11 cellular contexts compared by ENCODE assay signal in genomic region chr16:58235663-58236062, GRCh38. TPM values are rescaled to one million over a fixed set of nuclear protein-coding genes. Genes with fewer than 3 reads are reported as not detected.
DNase-seq lines count a peak whose midpoint lies in the region; ATAC-seq, FAIRE-seq and TF ChIP-seq lines count a peak whose summit lies in the region.
"Had no signal": no experiment of that assay in that cellular context is flagged by ENCODE, and none has a peak within 500 bp of the region (broad histone marks: within the 10 kb centered on the region; RNA-seq: fewer than 3 reads in every experiment).

No MANE protein-coding gene starts in this region.

- H3K9me3 Mint-ChIP-seq in WTC11 (peaks cover 4% of the 10 kb centered on the region; the same call in 1 of the 2 replicates), type B pancreatic cell (no peaks in the 10 kb centered on the region)

- H3K9ac ChIP-seq in HepG2 (ENCODE audit: insufficient read depth, low read depth, low read length), result no peak overlapping the region
- peak overlapping the region; percentile 17 for H3K9ac ChIP-seq in iPS-18a (ENCODE audit: low read length)

- H3K9me3 ChIP-seq in HepG2 (ENCODE audit: low read length) (no peaks in the 10 kb centered on the region), right lobe of liver (no peaks in the 10 kb centered on the region), iPS-18a (ENCODE audit: control insufficient read depth, low read depth, low read length) (no peaks in the 10 kb centered on the region), ascending aorta (no peaks in the 10 kb centered on the region)
- H3K9me3 ChIP-seq: spleen had no signal

- 6% methylated on average over 3 of the region's 3 CpGs for WGBS in HepG2 (ENCODE audit: low lambda C conversion rate)
- WGBS in right lobe of liver (ENCODE audit: insufficient coverage, low coverage, low lambda C conversion rate, missing lambda C conversion rate), result 39% methylated on average over 3 of the region's 3 CpGs

- in situ Hi-C loops in HepG2 (cut with HindIII; ENCODE audit: extremely low pct_ligation_motif_present, low pct_unique_long_range_greater_than_20kb), result no loop called here

- H3K4me3 ChIP-seq in HepG2 (replicated peaks in 1 of 3; ENCODE audit: insufficient read depth in 1 of 3, low read depth in 2 of 3, low read length in 3 of 3) (peak overlapping the region in 1 of 3 experiments; percentile 63; a peak in 1 of 6 replicates), right lobe of liver (peak overlapping the region in 1 of 3 donors; percentile 17), iPS-18a (ENCODE audit: low read length) (peak overlapping the region; percentile 64), ascending aorta (no peak overlapping the region)

- no peaks in the 10 kb centered on the region for H3K36me3 Mint-ChIP-seq in WTC11
- no peaks in the 10 kb centered on the region for H3K36me3 Mint-ChIP-seq in type B pancreatic cell

- no peaks in the 10 kb centered on the region for H4K20me1 ChIP-seq in HepG2 (ENCODE audit: insufficient read depth, low read length)

- TF ChIP-seq EP300 in HepG2 (IDR thresholded peaks at IDR 0.05; ENCODE audit: low read depth in 2 of 2, low read length in 2 of 2), result no peak
- TF ChIP-seq EP300 in HepG2 (CRISPR knock-in tag; IDR thresholded peaks at IDR 0.05; ENCODE audit: borderline replicate concordance), result no peak

- peaks cover 26% of the 10 kb centered on the region for H3K27me3 Mint-ChIP-seq in WTC11 (ENCODE audit: low read depth)
- peaks cover 53% of the 10 kb centered on the region for H3K27me3 Mint-ChIP-seq in type B pancreatic cell

- H3K27ac Mint-ChIP-seq in WTC11 (no peak overlapping the region), type B pancreatic cell (no peak overlapping the region)

- no peaks in the 10 kb centered on the region for H3K79me2 ChIP-seq in HepG2 (ENCODE audit: insufficient read depth, low read length)

- H3K27ac ChIP-seq in HepG2 (ENCODE audit: extremely low read length, insufficient read depth, low read length) (no peak overlapping the region), right lobe of liver (no peak overlapping the region), iPS-18a (ENCODE audit: low read length) (no peak overlapping the region), ascending aorta (no peak overlapping the region), RWPE1 (no peak overlapping the region)
- H3K27ac ChIP-seq: spleen had no signal

- H3K4me3 Mint-ChIP-seq in WTC11, result peak overlapping the region; percentile 90
- H3K4me3 Mint-ChIP-seq in type B pancreatic cell, result peak overlapping the region; percentile 91

- peaks cover 14% of the 10 kb centered on the region for H3K4me1 ChIP-seq in HepG2 (ENCODE audit: insufficient read depth, low read length)
- H3K4me1 ChIP-seq in right lobe of liver, result peaks cover 0 to 4% (median 0%) of the 10 kb centered on the region in 4 donors
- H3K4me1 ChIP-seq in iPS-18a (ENCODE audit: control insufficient read depth, low read depth, low read length), result no peaks in the 10 kb centered on the region
- no peaks in the 10 kb centered on the region for H3K4me1 ChIP-seq in ascending aorta

- DNase-seq in HepG2 (ENCODE audit: low spot score) (no peak), right lobe of liver (no peak), WTC11 (ENCODE audit: low spot score) (no peak), type B pancreatic cell (ENCODE audit: extremely low spot score, unreplicated experiment) (no peak), ascending aorta (ENCODE audit: low spot score in 2 of 2) (no peak), RWPE1 (ENCODE audit: low spot score) (no peak)
- DNase-seq: T1000 had no signal

- intact Hi-C loops in HepG2 (cut with micrococcal nuclease; ENCODE audit: unreplicated experiment) (no loop called here), right lobe of liver (cut with DNase I) (no loop called here), ascending aorta (cut with DNase I) (no loop called here)

- no peak for TF ChIP-seq RAD21 in HepG2 (CRISPR knock-in tag; IDR thresholded peaks at IDR 0.05)

- peak overlapping the region; percentile 80 for H3K4me2 ChIP-seq in HepG2 (ENCODE audit: low read depth, low read length)

- no peaks in the 10 kb centered on the region; a peak in 2 of 5 replicates for H3K27me3 ChIP-seq in HepG2 (ENCODE audit: control insufficient read depth in 1 of 2, insufficient read depth in 2 of 2, low read length in 2 of 2)
- H3K27me3 ChIP-seq in right lobe of liver, result no peaks in the 10 kb centered on the region
- H3K27me3 ChIP-seq in iPS-18a (ENCODE audit: control insufficient read depth, insufficient read depth, low read length), result no peaks in the 10 kb centered on the region
- H3K27me3 ChIP-seq in ascending aorta, result no peaks in the 10 kb centered on the region

- no peaks in the 10 kb centered on the region for H3K36me3 ChIP-seq in HepG2 (replicated peaks in 1 of 2; ENCODE audit: control insufficient read depth in 1 of 2, insufficient read depth in 2 of 2, low read length in 2 of 2)
- H3K36me3 ChIP-seq in right lobe of liver, result no peaks in the 10 kb centered on the region
- H3K36me3 ChIP-seq in iPS-18a (ENCODE audit: control insufficient read depth, low read depth, low read length), result no peaks in the 10 kb centered on the region
- H3K36me3 ChIP-seq in ascending aorta, result no peaks in the 10 kb centered on the region
- H3K36me3 ChIP-seq: spleen had no signal

- BruUV-seq in HepG2 (replicated peaks; lab: Mats Ljungman, UMichigan), result no TSS peak

- CTCF ChIA-PET in HepG2 (lab: Yijun Ruan, JAX; ENCODE audit: low intra/inter-chr PET ratio, low total read pairs) (no interaction called here), WTC11 (lab: Charles Lee) (no interaction called here), RWPE1 (lab: Yijun Ruan, JAX) (no interaction called here)

- POLR2A ChIA-PET in HepG2 (lab: Yijun Ruan, JAX), result no interaction called here
- POLR2A ChIA-PET in WTC11 (lab: Charles Lee), result no interaction called here
- POLR2A ChIA-PET in RWPE1 (lab: Yijun Ruan, JAX; ENCODE audit: low non-redundant PET), result no interaction called here

- peak overlapping the region; percentile 32 for H2AFZ ChIP-seq in HepG2 (ENCODE audit: low read length)

- TF ChIP-seq POLR2A in HepG2 (IDR thresholded peaks at IDR 0.05; ENCODE audit: insufficient read depth in 1 of 2, low read depth in 2 of 2, low read length in 2 of 2) (no peak), right lobe of liver (IDR thresholded peaks at IDR 0.05) (no peak)

- no peak for FAIRE-seq in HepG2 (lab: Jason Lieb, UNC)

- H3K4me1 Mint-ChIP-seq in WTC11 (peaks cover 15% of the 10 kb centered on the region), type B pancreatic cell (ENCODE audit: unreplicated experiment) (peaks cover 7% of the 10 kb centered on the region)

- TF ChIP-seq CTCF in HepG2 (CRISPR knock-in tag; IDR thresholded peaks at IDR 0.05), result no peak
- TF ChIP-seq CTCF in right lobe of liver (IDR thresholded peaks at IDR 0.05), result no peak
- TF ChIP-seq CTCF in WTC11 (IDR thresholded peaks at IDR 0.05), result no peak
- TF ChIP-seq CTCF in type B pancreatic cell (conservative IDR thresholded peaks at IDR 0.05), result no peak
- TF ChIP-seq CTCF in ascending aorta (IDR thresholded peaks at IDR 0.05), result no peak
- no peak for TF ChIP-seq CTCF in RWPE1 (conservative IDR thresholded peaks at IDR 0.05; ENCODE audit: low read depth)

- no peak for ATAC-seq in HepG2
- no peak for ATAC-seq in right lobe of liver
- ATAC-seq in WTC11, result no peak; the same call in 1 of the 2 replicates
- no peak for ATAC-seq in GM18861 (IDR thresholded peaks at IDR 0.05; ENCODE audit: unreplicated experiment)

RNA-seq across cellular contexts. Expression of gene CSNK2A2, which starts 37.8 kb away (rescaled TPM):
- total RNA-seq in HepG2 (2016; rRNA removed; fragmentation: Illumina TruSeq; extraction: Trizol), result 46.4 and 75.8 TPM in 2 replicates
- total RNA-seq in HepG2 (2016; cell fraction: cytosol; rRNA removed; fragmentation: Illumina TruSeq; extraction: Trizol; ENCODE audit: low read depth), result 7.9 and 10.0 TPM in 2 replicates
- 45.9 and 69.7 TPM in 2 replicates for total RNA-seq in HepG2 (2016; cell fraction: insoluble cytoplasmic fraction; rRNA removed; fragmentation: Illumina TruSeq; extraction: Trizol)
- total RNA-seq in HepG2 (2016; cell fraction: membrane; rRNA removed; fragmentation: Illumina TruSeq; extraction: Trizol), result 48.2 and 51.0 TPM in 2 replicates
- 55.1 and 62.2 TPM in 2 replicates for total RNA-seq in HepG2 (2016; cell fraction: nucleus; rRNA removed; fragmentation: Illumina TruSeq; extraction: Trizol)
- polyA plus RNA-seq in HepG2 (2011; rRNA removed), result 48.0 and 56.9 TPM in 2 replicates
- 41.5 and 54.0 TPM in 2 replicates for polyA plus RNA-seq in HepG2 (2011; cell fraction: cytosol; rRNA removed)
- 27.7 and 32.7 TPM in 2 replicates for polyA plus RNA-seq in HepG2 (2011; cell fraction: nucleus; rRNA removed)
- 83.1 and 84.5 TPM in 2 replicates for polyA plus RNA-seq in HepG2 (2012)
- 16.6 and 17.4 TPM in 2 replicates for polyA plus RNA-seq in HepG2 (2016; cell fraction: cytosol; fragmentation: Illumina TruSeq; extraction: Trizol; ENCODE audit: low read depth)
- polyA plus RNA-seq in HepG2 (2016; cell fraction: insoluble cytoplasmic fraction; fragmentation: Illumina TruSeq; extraction: Trizol; ENCODE audit: low read depth), result 76.7 and 84.0 TPM in 2 replicates
- polyA plus RNA-seq in HepG2 (2016; cell fraction: membrane; fragmentation: Illumina TruSeq; extraction: Trizol; ENCODE audit: low read depth), result 43.1 and 47.3 TPM in 2 replicates
- polyA plus RNA-seq in HepG2 (2016; cell fraction: nucleus; fragmentation: Illumina TruSeq; extraction: Trizol; ENCODE audit: insufficient read depth, low read depth), result 77.0 and 77.7 TPM in 2 replicates
- 80.3 and 103 TPM in 2 replicates for polyA minus RNA-seq in HepG2 (2011; rRNA and poly(A)+ RNA removed; ENCODE audit: low replicate concordance)
- polyA minus RNA-seq in HepG2 (2011; cell fraction: cytosol; rRNA and poly(A)+ RNA removed), result 85.8 and 89.6 TPM in 2 replicates
- 57.7 and 65.4 TPM in 2 replicates for polyA minus RNA-seq in HepG2 (2011; cell fraction: nucleus; rRNA and poly(A)+ RNA removed)
- total RNA-seq in right lobe of liver, result 10 to 100 TPM; 24.4 to 29.5 (median 26.8) TPM
- 113 to 118 TPM (median 114 TPM) in 3 replicates for total RNA-seq in WTC11 (2021)
- 67.1 and 79.4 TPM in 2 replicates for total RNA-seq in type B pancreatic cell (ENCODE audit: low replicate concordance)
- 14.5 TPM for total RNA-seq in ascending aorta

RNA-seq across cellular contexts. Expression of gene PRSS54, which starts 59.2 kb away (rescaled TPM):
- total RNA-seq in HepG2 (2016; rRNA removed; fragmentation: Illumina TruSeq; extraction: Trizol) (not detected in 2 replicates), right lobe of liver (not detected), WTC11 (2021) (not detected in 3 replicates), type B pancreatic cell (ENCODE audit: low replicate concordance) (not detected in 2 replicates), ascending aorta (not detected)
- total RNA-seq in HepG2 (2016; cell fraction: cytosol; rRNA removed; fragmentation: Illumina TruSeq; extraction: Trizol; ENCODE audit: low read depth), result not detected in 2 replicates
- total RNA-seq in HepG2 (2016; cell fraction: insoluble cytoplasmic fraction; rRNA removed; fragmentation: Illumina TruSeq; extraction: Trizol), result not detected in 2 replicates
- not detected in 2 replicates for total RNA-seq in HepG2 (2016; cell fraction: membrane; rRNA removed; fragmentation: Illumina TruSeq; extraction: Trizol)
- not detected in 2 replicates for total RNA-seq in HepG2 (2016; cell fraction: nucleus; rRNA removed; fragmentation: Illumina TruSeq; extraction: Trizol)
- polyA plus RNA-seq in HepG2 (2011; rRNA removed), result not detected in 2 replicates
- polyA plus RNA-seq in HepG2 (2011; cell fraction: cytosol; rRNA removed), result not detected in 2 replicates
- not detected in 2 replicates for polyA plus RNA-seq in HepG2 (2011; cell fraction: nucleus; rRNA removed)
- not detected in 2 replicates for polyA plus RNA-seq in HepG2 (2012)
- not detected in 2 replicates for polyA plus RNA-seq in HepG2 (2016; cell fraction: cytosol; fragmentation: Illumina TruSeq; extraction: Trizol; ENCODE audit: low read depth)
- polyA plus RNA-seq in HepG2 (2016; cell fraction: insoluble cytoplasmic fraction; fragmentation: Illumina TruSeq; extraction: Trizol; ENCODE audit: low read depth), result not detected in 2 replicates
- polyA plus RNA-seq in HepG2 (2016; cell fraction: membrane; fragmentation: Illumina TruSeq; extraction: Trizol; ENCODE audit: low read depth), result not detected in 2 replicates
- polyA plus RNA-seq in HepG2 (2016; cell fraction: nucleus; fragmentation: Illumina TruSeq; extraction: Trizol; ENCODE audit: insufficient read depth, low read depth), result not detected in 2 replicates
- polyA minus RNA-seq in HepG2 (2011; rRNA and poly(A)+ RNA removed; ENCODE audit: low replicate concordance), result not detected in 2 replicates
- not detected in 2 replicates for polyA minus RNA-seq in HepG2 (2011; cell fraction: cytosol; rRNA and poly(A)+ RNA removed)
- not detected in 2 replicates for polyA minus RNA-seq in HepG2 (2011; cell fraction: nucleus; rRNA and poly(A)+ RNA removed)
- total RNA-seq: mesenteric fat pad, spleen had no signal
- polyA plus RNA-seq: spleen had no signal
